In genomic region chr13:19264711-19265110, GRCh38 we compare ENCODE assay signal across 26 cellular contexts.
"Had no signal": no experiment of that assay in that cellular context is flagged by ENCODE, and none has a peak within 500 bp of the region (broad histone marks: within the 10 kb centered on the region; RNA-seq: fewer than 3 reads in every experiment).

No MANE protein-coding gene starts in this region.

- DNase-seq: stimulated activated CD4-positive, alpha-beta T cell treated with anti-CD3 and anti-CD28 coated beads, Interleukin-2, amount 100 ng/mL, for 48 hours; stimulated activated CD4-positive, alpha-beta T cell treated with anti-CD3 and anti-CD28 coated beads, Interleukin-4, amount 100 ng/mL, for 1 hour; stimulated activated CD4-positive, alpha-beta T cell treated with anti-CD3 and anti-CD28 coated beads, Interleukin-4, amount 100 ng/mL, for 24 hours; stimulated activated CD4-positive, alpha-beta T cell treated with anti-CD3 and anti-CD28 coated beads, Interleukin-4, amount 100 ng/mL, for 4 hours; stimulated activated CD8-positive, alpha-beta memory T cell treated with anti-CD3 and anti-CD28 coated beads, Interleukin-4, amount 100 ng/mL, for 48 hours; stimulated activated naive B cell treated with anti-CD40 and anti-IgM and Interleukin-4, amounts not matched to agents 10 μg/mL and 1 μg/mL and 100 μg/mL, for 72 hours; stimulated activated naive CD4-positive, alpha-beta T cell; stimulated activated naive CD4-positive, alpha-beta T cell treated with Interleukin-2 at 50 U/mL for 16 hours; stimulated activated naive CD8-positive, alpha-beta T cell treated with anti-CD3 and anti-CD28 coated beads, Interleukin-15, amount 100 ng/mL, for 72 hours; stimulated activated naive CD8-positive, alpha-beta T cell treated with anti-CD3 and anti-CD28 coated beads, Interleukin-15, Interleukin-2, amounts not matched to agents 100 U/mL and 50 U/mL, for 24 hours; stomach; substantia nigra; testis; thyroid gland; tibial artery; transverse colon; trophoblast cell; upper lobe of left lung; upper lobe of right lung; uterus had no signal

- H3K27ac ChIP-seq: stomach, suprapubic skin, testis, thoracic aorta, thyroid gland, tibial artery, tibial nerve, transverse colon, upper lobe of left lung, upper lobe of right lung, uterus, vagina had no signal

- H3K27me3 ChIP-seq: suprapubic skin, testis, thyroid gland, tibial artery, tibial nerve, transverse colon, upper lobe of left lung, upper lobe of right lung, uterus, vagina had no signal

- ATAC-seq: stimulated activated effector memory CD8-positive, alpha-beta T cell treated with anti-CD3 and anti-CD28 coated beads, Interleukin-12 subunit alpha, Interleukin-12 subunit beta, amount 100 ng/mL, for 72 hours; stimulated activated memory B cell treated with anti-CD40 and anti-IgM and Interleukin-4, amounts not matched to agents 10 μg/mL and 1 μg/mL and 100 μg/mL, for 72 hours; stimulated activated naive B cell treated with anti-CD40 and anti-IgM and Interleukin-4, amounts not matched to agents 10 μg/mL and 1 μg/mL and 100 μg/mL, for 72 hours; stimulated activated naive CD8-positive, alpha-beta T cell treated with anti-CD3 and anti-CD28 coated beads, Interleukin-15, amount 100 ng/mL, for 72 hours; stimulated activated naive CD8-positive, alpha-beta T cell treated with anti-CD3 and anti-CD28 coated beads, Interleukin-15, Interleukin-2, amounts not matched to agents 100 U/mL and 50 U/mL, for 24 hours; upper lobe of right lung had no signal

- H3K4me3 ChIP-seq: stomach, suprapubic skin, testis, thoracic aorta, thyroid gland, tibial artery, tibial nerve, transverse colon, upper lobe of left lung, upper lobe of right lung, uterus, vagina had no signal

- H3K36me3 ChIP-seq: stomach, suprapubic skin, thoracic aorta, thyroid gland, tibial artery, tibial nerve, transverse colon, upper lobe of left lung, upper lobe of right lung, uterus, vagina had no signal

- H3K4me1 ChIP-seq: stomach, suprapubic skin, testis, thyroid gland, tibial artery, tibial nerve, transverse colon, upper lobe of left lung, upper lobe of right lung, uterus, vagina had no signal

- H3K9me3 ChIP-seq: stomach, suprapubic skin, testis, thoracic aorta, thyroid gland, tibial artery, tibial nerve, upper lobe of left lung, upper lobe of right lung, uterus, vagina had no signal
